Comparison of ENCODE assay signal across 5 cellular contexts in the genomic region with DNA sequence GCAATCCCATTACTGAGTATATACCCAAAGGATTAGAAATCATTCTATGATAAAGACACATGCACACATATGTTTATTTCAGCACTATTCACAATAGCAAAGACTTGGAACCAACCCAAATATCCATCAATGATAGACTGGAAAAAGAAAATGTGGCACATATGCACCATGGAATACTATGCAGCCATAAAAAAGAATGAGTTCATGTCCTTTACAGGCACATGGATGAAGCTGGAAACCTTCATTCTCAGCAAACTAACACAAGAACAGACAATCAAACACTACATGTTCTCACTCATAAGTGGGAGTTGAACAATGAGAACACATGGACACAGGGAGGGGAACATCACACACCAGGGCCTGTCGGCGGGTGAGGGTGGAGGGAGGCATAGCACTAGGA.
DNase-seq lines count a peak whose midpoint lies in the region; ATAC-seq, FAIRE-seq and TF ChIP-seq lines count a peak whose summit lies in the region.
"Not testable (repeated sequence)": the region's sequence is repeated elsewhere in the genome, so short reads cannot be mapped to it uniquely, and the experiment has no call there.

No MANE protein-coding gene starts in this region.

- not testable (repeated sequence) for FAIRE-seq in K562 (lab: Jason Lieb, UNC); HepG2 (lab: Jason Lieb, UNC)

- TF ChIP-seq CTCF in HEK293 (tag by site-specific recombination; IDR thresholded peaks at IDR 0.05); K562 (IDR thresholded peaks at IDR 0.05 in 2 of 3, conservative IDR thresholded peaks at IDR 0.05 in 1 of 3; ENCODE audit: insufficient read depth in 2 of 3, low read depth in 1 of 3, low read length in 3 of 3); HepG2 (CRISPR knock-in tag; IDR thresholded peaks at IDR 0.05); neural cell (IDR thresholded peaks at IDR 0.05; ENCODE audit: poor library complexity, severe bottlenecking); thyroid gland (IDR thresholded peaks at IDR 0.05): not testable (repeated sequence)

- not testable (repeated sequence) for H3K4me1 ChIP-seq in HEK293 (ENCODE audit: control insufficient read depth, insufficient read depth, low read length); K562 (replicated peaks in 1 of 2; ENCODE audit: control insufficient read depth in 2 of 2, insufficient read depth in 2 of 2, low read length in 2 of 2); HepG2 (ENCODE audit: insufficient read depth, low read length)
- peaks cover 51 to 58% of the 10 kb centered on the region in 2 donors for H3K4me1 ChIP-seq in thyroid gland

- not testable (repeated sequence) for H2AFZ ChIP-seq in K562 (ENCODE audit: low read depth, low read length); HepG2 (ENCODE audit: low read length); neural cell (ENCODE audit: low read depth, low read length)

- TF ChIP-seq EP300 in K562 (IDR thresholded peaks at IDR 0.05; ENCODE audit: low read length); HepG2 (IDR thresholded peaks at IDR 0.05; ENCODE audit: low read depth in 2 of 2, low read length in 2 of 2); HepG2 (CRISPR knock-in tag; IDR thresholded peaks at IDR 0.05; ENCODE audit: borderline replicate concordance); neural cell (conservative IDR thresholded peaks at IDR 0.05; ENCODE audit: poor library complexity, severe bottlenecking): not testable (repeated sequence)

- DNase-seq in K562 (ENCODE audit: extremely low read depth in 1 of 4, low spot score in 3 of 4); HepG2 (ENCODE audit: low spot score); thyroid gland: not testable (repeated sequence)

- H3K9me3 ChIP-seq in HEK293 (ENCODE audit: control insufficient read depth, insufficient read depth, low read depth, low read length); K562 (replicated peaks; ENCODE audit: control insufficient read depth, insufficient read depth, low read depth, low read length); HepG2 (ENCODE audit: low read length); neural cell (ENCODE audit: low read length); thyroid gland: not testable (repeated sequence)

- H3K9ac ChIP-seq in K562 (ENCODE audit: insufficient read depth in 1 of 2, low read depth in 2 of 2, low read length in 2 of 2); HepG2 (ENCODE audit: insufficient read depth, low read depth, low read length); neural cell (ENCODE audit: low read length): not testable (repeated sequence)

- intact Hi-C loops in K562 (cut with micrococcal nuclease); HepG2 (cut with micrococcal nuclease; ENCODE audit: unreplicated experiment); thyroid gland (cut with DNase I): not testable (repeated sequence)

- ATAC-seq in K562, HepG2: not testable (repeated sequence)

- not testable (repeated sequence) for H3K79me2 ChIP-seq in K562 (ENCODE audit: control insufficient read depth, insufficient read depth, low read length); HepG2 (ENCODE audit: insufficient read depth, low read length); neural cell (replicated peaks; ENCODE audit: insufficient read depth, low read length)

- not testable (repeated sequence) for H3K9me1 ChIP-seq in K562 (ENCODE audit: control insufficient read depth, insufficient read depth, low read length)

- not testable (repeated sequence) for H3K4me3 ChIP-seq in HEK293 (ENCODE audit: low read depth, low read length); K562; HepG2 (replicated peaks in 1 of 3; ENCODE audit: insufficient read depth in 1 of 3, low read depth in 2 of 3, low read length in 3 of 3); neural cell (ENCODE audit: low read length); thyroid gland (replicated peaks in 1 of 3)

- not testable (repeated sequence) for TF ChIP-seq RAD21 in K562 (CRISPR knock-in tag; conservative IDR thresholded peaks at IDR 0.05 in 1 of 2, IDR thresholded peaks at IDR 0.05 in 1 of 2); HepG2 (CRISPR knock-in tag; IDR thresholded peaks at IDR 0.05); neural cell (conservative IDR thresholded peaks at IDR 0.05)

- POLR2A ChIA-PET in HEK293 (lab: Yijun Ruan, JAX); K562 (lab: Yijun Ruan, JAX); HepG2 (lab: Yijun Ruan, JAX): not testable (repeated sequence)

- CTCF ChIA-PET in HEK293 (lab: Yijun Ruan, JAX); K562 (lab: Yijun Ruan, JAX; ENCODE audit: low intra/inter-chr PET ratio); HepG2 (lab: Yijun Ruan, JAX; ENCODE audit: low intra/inter-chr PET ratio, low total read pairs): not testable (repeated sequence)

- not testable (repeated sequence) for H3K9me2 ChIP-seq in neural cell (ENCODE audit: insufficient read depth, low read length)

- H3K36me3 ChIP-seq in HEK293 (ENCODE audit: control insufficient read depth in 2 of 2, insufficient read depth in 1 of 2, low read length in 2 of 2); K562 (ENCODE audit: control insufficient read depth, insufficient read depth, low read length); HepG2 (replicated peaks in 1 of 2; ENCODE audit: control insufficient read depth in 1 of 2, insufficient read depth in 2 of 2, low read length in 2 of 2); neural cell (ENCODE audit: insufficient read depth, low read length); thyroid gland: not testable (repeated sequence)

- H3F3A ChIP-seq in neural cell (ENCODE audit: insufficient read depth, low read length, poor library complexity, severe bottlenecking): not testable (repeated sequence)

- H4K20me1 ChIP-seq in K562 (replicated peaks; ENCODE audit: control insufficient read depth, insufficient read depth, low read length); HepG2 (ENCODE audit: insufficient read depth, low read length); neural cell (ENCODE audit: insufficient read depth): not testable (repeated sequence)

- not testable (repeated sequence) for H3K27me3 ChIP-seq in K562 (ENCODE audit: control insufficient read depth in 2 of 2, insufficient read depth in 2 of 2, low read length in 2 of 2); HepG2 (ENCODE audit: control insufficient read depth in 1 of 2, insufficient read depth in 2 of 2, low read length in 2 of 2); neural cell (ENCODE audit: insufficient read depth, low read depth, low read length); thyroid gland

- not testable (repeated sequence) for H3K4me2 ChIP-seq in K562 (ENCODE audit: insufficient read depth, low read length); HepG2 (ENCODE audit: low read depth, low read length); neural cell (ENCODE audit: low read length)

- in situ Hi-C loops in K562 (cut with MboI); HepG2 (cut with HindIII; ENCODE audit: extremely low pct_ligation_motif_present, low pct_unique_long_range_greater_than_20kb): not testable (repeated sequence)

- TF ChIP-seq POLR2A in K562 (conservative IDR thresholded peaks at IDR 0.05); HepG2 (IDR thresholded peaks at IDR 0.05; ENCODE audit: insufficient read depth in 1 of 2, low read depth in 2 of 2, low read length in 2 of 2); thyroid gland (IDR thresholded peaks at IDR 0.05): not testable (repeated sequence)

- not testable (repeated sequence) for H3K27ac ChIP-seq in HEK293 (ENCODE audit: extremely low read depth, low read depth, low read length); K562 (ENCODE audit: extremely low read depth, low read depth, low read length); HepG2 (ENCODE audit: extremely low read length, insufficient read depth, low read length)
- H3K27ac ChIP-seq in neural cell (ENCODE audit: low read length): peak overlapping the region; percentile 73
- H3K27ac ChIP-seq in thyroid gland: peak overlapping the region in 2 of 3 donors; percentile 2 to 40

- WGBS in K562 (ENCODE audit: insufficient coverage, low coverage, missing lambda C conversion rate): 0% methylated on average over 2 of the region's 2 CpGs
- WGBS in HepG2 (ENCODE audit: low lambda C conversion rate): 93% methylated on average over 2 of the region's 2 CpGs
- 96 to 100% methylated on average over 2 of the region's 2 CpGs for WGBS in thyroid gland, 2 donors

- not testable (repeated sequence) for BruUV-seq in K562 (replicated peaks; lab: Mats Ljungman, UMichigan); HepG2 (replicated peaks; lab: Mats Ljungman, UMichigan)

TF ChIP-seq in HEK293, 187 proteins besides CTCF, POLR2A, EP300 and RAD21:
- peak; percentile 83 for TF ChIP-seq ZNF146 (tag by site-specific recombination; IDR thresholded peaks at IDR 0.05)
TF ChIP-seq in HEK293: peak in this region for 1; not testable (repeated sequence) for 186.

TF ChIP-seq in K562, 482 proteins besides CTCF, POLR2A, EP300 and RAD21:
- TF ChIP-seq ZNF146 (CRISPR knock-in tag; IDR thresholded peaks at IDR 0.05; ENCODE audit: unreplicated experiment): peak; percentile 27
TF ChIP-seq in K562: peak in this region for 1; not testable (repeated sequence) for 481.

TF ChIP-seq in HepG2, 621 proteins besides CTCF, POLR2A, EP300 and RAD21 (continues in another document):
- TF ChIP-seq ZMYM3 (CRISPR knock-in tag; IDR thresholded peaks at IDR 0.05): 0 out of 2 replicates have a peak, but pooled peaks have one; percentile 37
